ENCODE assay signal across 12 cellular contexts in the genomic region with DNA sequence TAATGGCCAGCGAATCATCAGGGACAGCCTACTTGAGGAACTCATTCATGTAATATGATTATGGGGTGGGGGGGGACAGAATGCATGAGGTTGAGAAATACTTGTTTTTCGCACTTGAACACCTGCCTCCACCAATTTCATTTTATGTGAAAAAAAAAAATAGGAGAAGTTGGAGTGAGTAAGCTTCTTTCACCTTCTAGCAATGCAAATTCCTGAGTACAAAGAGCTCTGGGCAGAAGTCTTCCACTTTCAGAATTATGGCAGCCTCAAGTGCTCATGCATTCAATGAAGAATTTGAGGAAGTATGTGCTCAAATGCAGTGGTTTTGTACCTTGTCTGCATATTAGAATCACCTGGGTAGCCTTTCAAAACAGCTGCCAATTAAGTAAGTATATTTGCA. TPM values are rescaled to one million over a fixed set of nuclear protein-coding genes. Genes with fewer than 3 reads are reported as not detected.
DNase-seq lines count a peak whose midpoint lies in the region; ATAC-seq and TF ChIP-seq lines count a peak whose summit lies in the region.
"Had no signal": no experiment of that assay in that cellular context is flagged by ENCODE, and none has a peak within 500 bp of the region (broad histone marks: within the 10 kb centered on the region; RNA-seq: fewer than 3 reads in every experiment).

No MANE protein-coding gene starts in this region.

- H3K27ac ChIP-seq in CD4-positive, alpha-beta T cell (ENCODE audit: low read depth, low read length) = no peak overlapping the region
- H3K27ac ChIP-seq: thyroid gland had no signal

- DNase-seq in epithelial cell of esophagus (ENCODE audit: low read depth) (peak; percentile 38), NCI-H2107 (lab: John Stamatoyannopoulos, UW) (no peak)
- DNase-seq in activated CD4-positive, alpha-beta T cell treated with anti-CD3 and anti-CD28 coated beads for 1 hour = no peak
- DNase-seq in CD4-positive, alpha-beta T cell = no peak
- DNase-seq: cerebellar nuclear complex, NCI-H1436, PC-3, thyroid gland had no signal

- no peaks in the 10 kb centered on the region for H3K27me3 ChIP-seq in CD4-positive, alpha-beta T cell (ENCODE audit: control insufficient read depth, insufficient read depth, low read length)
- H3K27me3 ChIP-seq: thyroid gland had no signal

- intact Hi-C loops in CD4-positive, alpha-beta T cell (cut with DNase I, micrococcal nuclease) = loop anchor here in 1 of 2 experiments (5.0 kb wide), 1 partner anchor 1226 kb away; no protein-coding TSS in a partner anchor

- no peak overlapping the region for H3K4me3 ChIP-seq in epithelial cell of esophagus (ENCODE audit: low read length)
- H3K4me3 ChIP-seq: thyroid gland had no signal

- CTCF ChIA-PET in CD4-positive, alpha-beta T cell (lab: Charles Lee) = interaction anchor here (1.5 kb wide), 1 partner anchor 61 kb away, joined by 3 read pairs; no protein-coding TSS in a partner anchor

- no peak for TF ChIP-seq CTCF in epithelial cell of esophagus (IDR thresholded peaks at IDR 0.05; ENCODE audit: insufficient read depth, low read depth, low read length, missing control alignments)
- TF ChIP-seq CTCF in CD4-positive, alpha-beta T cell (IDR thresholded peaks at IDR 0.05) = no peak

- peaks cover 28% of the 10 kb centered on the region for H3K4me1 Mint-ChIP-seq in CD4-positive, alpha-beta T cell (ENCODE audit: low read depth)

- POLR2A ChIA-PET in CD4-positive, alpha-beta T cell (lab: Charles Lee) = interaction anchor here (0.6 to 0.8 kb wide), 2 partner anchors 54 to 178 kb away, joined by 4 read pairs; no protein-coding TSS in a partner anchor

- peaks cover 16% of the 10 kb centered on the region for H3K36me3 Mint-ChIP-seq in CD4-positive, alpha-beta T cell (ENCODE audit: low read depth)

- H3K9me3 Mint-ChIP-seq in CD4-positive, alpha-beta T cell = no peaks in the 10 kb centered on the region

- no peaks in the 10 kb centered on the region for H3K9me3 ChIP-seq in CD4-positive, alpha-beta T cell (ENCODE audit: control insufficient read depth, low read length)
- H3K9me3 ChIP-seq: thyroid gland had no signal

- no peak overlapping the region for H3K27ac Mint-ChIP-seq in CD4-positive, alpha-beta T cell

- ATAC-seq in GM18511 (IDR thresholded peaks at IDR 0.05; ENCODE audit: unreplicated experiment) (peak; percentile 20), GM21576 (IDR thresholded peaks at IDR 0.05; ENCODE audit: unreplicated experiment) (peak; percentile 48), HG03378 (IDR thresholded peaks at IDR 0.05; ENCODE audit: unreplicated experiment) (peak; percentile 47), HG03097 (IDR thresholded peaks at IDR 0.05; ENCODE audit: low FRiP score, unreplicated experiment) (no peak)
- no peak for ATAC-seq in CD4-positive, alpha-beta T cell (ENCODE audit: poor library complexity)
- ATAC-seq: PC-3 had no signal

- peaks cover 15% of the 10 kb centered on the region for H3K27me3 Mint-ChIP-seq in CD4-positive, alpha-beta T cell

- no peak overlapping the region for H3K4me3 Mint-ChIP-seq in CD4-positive, alpha-beta T cell

RNA-seq across cellular contexts. Expression of a gene that starts 40.1 kb away (rescaled TPM):
- 1 to 10 TPM; 6.2 to 6.7 TPM for total RNA-seq in CD4-positive, alpha-beta T cell

Comparison
In these comparisons a context has a peak if more than half of its experiments do, and no peak if none do; other contexts are left out.
1. ATAC-seq: peak in GM18511 (single experiment), GM21576 (single experiment) and HG03378 (single experiment); none in HG03097 (single experiment) and CD4-positive, alpha-beta T cell (single experiment).